ENCODE assay signal across 21 cellular contexts in genomic region chr11:17287058-17287457, GRCh38. TPM values are rescaled to one million over a fixed set of nuclear protein-coding genes. Genes with fewer than 3 reads are reported as not detected.
DNase-seq lines count a peak whose midpoint lies in the region; ATAC-seq lines count a peak whose summit lies in the region.
"Had no signal": no experiment of that assay in that cellular context is flagged by ENCODE, and none has a peak within 500 bp of the region (broad histone marks: within the 10 kb centered on the region; RNA-seq: fewer than 3 reads in every experiment).

No MANE protein-coding gene starts in this region.

- peaks cover 20% of the 10 kb centered on the region for H3K36me3 Mint-ChIP-seq in activated CD4-positive, alpha-beta T cell treated with anti-CD3 and anti-CD28 coated beads for 36 hours (ENCODE audit: low read depth)
- peaks cover 16% of the 10 kb centered on the region for H3K36me3 Mint-ChIP-seq in CD4-positive, CD25-positive, alpha-beta regulatory T cell
- H3K36me3 Mint-ChIP-seq in T-cell = peaks cover 13% of the 10 kb centered on the region
- H3K36me3 Mint-ChIP-seq in naive thymus-derived CD4-positive, alpha-beta T cell = peaks cover 0 to 40% (median 35%) of the 10 kb centered on the region in 5 donors

- H3K4me1 ChIP-seq in CD4-positive, CD25-positive, alpha-beta regulatory T cell (ENCODE audit: control insufficient read depth, insufficient read depth, low read length, poor library complexity, severe bottlenecking) = peaks cover 26% of the 10 kb centered on the region
- peaks cover 37 to 39% of the 10 kb centered on the region in 2 donors for H3K4me1 ChIP-seq in naive thymus-derived CD4-positive, alpha-beta T cell (ENCODE audit: control insufficient read depth in 2 of 2, insufficient read depth in 2 of 2, low read length in 2 of 2)

- no peak overlapping the region for H3K4me3 Mint-ChIP-seq in activated CD4-positive, alpha-beta T cell treated with anti-CD3 and anti-CD28 coated beads for 36 hours
- H3K4me3 Mint-ChIP-seq in CD4-positive, CD25-positive, alpha-beta regulatory T cell = peak overlapping the region in 2 of 4 donors; percentile 28 to 79
- H3K4me3 Mint-ChIP-seq in T-cell = peak overlapping the region in 1 of 3 donors; percentile 48
- H3K4me3 Mint-ChIP-seq in naive thymus-derived CD4-positive, alpha-beta T cell = peak overlapping the region in 9 of 10 donors; percentile 11 to 69 (median 51)
- H3K4me3 Mint-ChIP-seq: CD14-positive monocyte had no signal

- no peaks in the 10 kb centered on the region for H3K27me3 Mint-ChIP-seq in activated CD4-positive, alpha-beta T cell treated with anti-CD3 and anti-CD28 coated beads for 36 hours
- no peaks in the 10 kb centered on the region for H3K27me3 Mint-ChIP-seq in CD4-positive, CD25-positive, alpha-beta regulatory T cell
- H3K27me3 Mint-ChIP-seq in T-cell = no peaks in the 10 kb centered on the region
- H3K27me3 Mint-ChIP-seq in naive thymus-derived CD4-positive, alpha-beta T cell = no peaks in the 10 kb centered on the region

- H3K27ac ChIP-seq in CD4-positive, CD25-positive, alpha-beta regulatory T cell (ENCODE audit: insufficient read depth, low read length, poor library complexity, severe bottlenecking) = no peak overlapping the region
- H3K27ac ChIP-seq in naive thymus-derived CD4-positive, alpha-beta T cell (ENCODE audit: low read depth, low read length) = peak overlapping the region; percentile 63
- H3K27ac ChIP-seq: 22Rv1 had no signal

- no peak overlapping the region for H3K4me3 ChIP-seq in CD4-positive, CD25-positive, alpha-beta regulatory T cell (ENCODE audit: low read depth, low read length)
- H3K4me3 ChIP-seq in naive thymus-derived CD4-positive, alpha-beta T cell (ENCODE audit: low read length) = no peak overlapping the region

- H3K9me3 Mint-ChIP-seq in activated CD4-positive, alpha-beta T cell treated with anti-CD3 and anti-CD28 coated beads for 36 hours (ENCODE audit: low read depth) = no peaks in the 10 kb centered on the region
- H3K9me3 Mint-ChIP-seq in CD4-positive, CD25-positive, alpha-beta regulatory T cell = peaks cover 0 to 1% (median 0%) of the 10 kb centered on the region in 7 donors
- H3K9me3 Mint-ChIP-seq in T-cell = no peaks in the 10 kb centered on the region
- peaks cover 0 to 10% (median 0%) of the 10 kb centered on the region in 11 donors for H3K9me3 Mint-ChIP-seq in naive thymus-derived CD4-positive, alpha-beta T cell
- H3K9me3 Mint-ChIP-seq: CD14-positive monocyte had no signal

- no peaks in the 10 kb centered on the region for H3K27me3 ChIP-seq in CD4-positive, CD25-positive, alpha-beta regulatory T cell (ENCODE audit: control insufficient read depth, insufficient read depth, low read length)
- no peaks in the 10 kb centered on the region for H3K27me3 ChIP-seq in naive thymus-derived CD4-positive, alpha-beta T cell (ENCODE audit: control insufficient read depth in 2 of 2, insufficient read depth in 2 of 2, low read length in 2 of 2)

- no peaks in the 10 kb centered on the region for H3K36me3 ChIP-seq in CD4-positive, CD25-positive, alpha-beta regulatory T cell (ENCODE audit: control insufficient read depth, insufficient read depth, low read length)
- H3K36me3 ChIP-seq in naive thymus-derived CD4-positive, alpha-beta T cell (ENCODE audit: control insufficient read depth in 2 of 3, insufficient read depth in 3 of 3, low read length in 3 of 3) = peaks cover 0 to 6% (median 3%) of the 10 kb centered on the region in 3 experiments

- H3K4me1 Mint-ChIP-seq in activated CD4-positive, alpha-beta T cell treated with anti-CD3 and anti-CD28 coated beads for 36 hours = peaks cover 40% of the 10 kb centered on the region
- H3K4me1 Mint-ChIP-seq in CD4-positive, CD25-positive, alpha-beta regulatory T cell = peaks cover 22 to 59% (median 30%) of the 10 kb centered on the region in 4 donors
- H3K4me1 Mint-ChIP-seq in T-cell = peaks cover 53 to 59% (median 57%) of the 10 kb centered on the region in 3 donors
- H3K4me1 Mint-ChIP-seq in naive thymus-derived CD4-positive, alpha-beta T cell = peaks cover 33 to 73% (median 56%) of the 10 kb centered on the region in 7 donors

- no peaks in the 10 kb centered on the region for H3K9me3 ChIP-seq in CD4-positive, CD25-positive, alpha-beta regulatory T cell (ENCODE audit: control insufficient read depth in 2 of 2, low read length in 2 of 2)
- no peaks in the 10 kb centered on the region for H3K9me3 ChIP-seq in naive thymus-derived CD4-positive, alpha-beta T cell (ENCODE audit: control insufficient read depth in 2 of 3, low read length in 3 of 3)

- ATAC-seq in activated CD4-positive, alpha-beta T cell treated with anti-CD3 and anti-CD28 coated beads for 36 hours = no peak
- no peak for ATAC-seq in CD4-positive, CD25-positive, alpha-beta regulatory T cell (ENCODE audit: low read depth in 2 of 2)
- ATAC-seq in T-cell (replicated peaks in 1 of 4) (no peak), HG02588 (IDR thresholded peaks at IDR 0.05; ENCODE audit: unreplicated experiment) (no peak)
- ATAC-seq in naive thymus-derived CD4-positive, alpha-beta T cell = no peak
- ATAC-seq: PC-3 had no signal

- POLR2A ChIA-PET in activated CD4-positive, alpha-beta T cell treated with anti-CD3 and anti-CD28 coated beads for 36 hours (lab: Charles Lee) = no interaction called here
- POLR2A ChIA-PET in T-cell (lab: Charles Lee) = interaction anchor here (0.5 to 0.7 kb wide), 2 partner anchors 42 to 104 kb away, joined by 5 to 7 read pairs; no protein-coding TSS in a partner anchor
- POLR2A ChIA-PET in naive thymus-derived CD4-positive, alpha-beta T cell (lab: Charles Lee) = interaction anchor here (0.9 to 6.8 kb wide), 2 partner anchors 10 to 209 kb away, joined by 4 to 81 read pairs; partner anchors contain the start of genes NUCB2 and RPS13

- no peak for DNase-seq in activated CD4-positive, alpha-beta T cell treated with anti-CD3 and anti-CD28 coated beads for 36 hours
- DNase-seq in activated CD4-positive, alpha-beta T cell treated with anti-CD3 and anti-CD28 coated beads, Interleukin-2, amount 50 U/mL, for 4 hours = no peak
- peak in 1 of 3 donors; percentile 9 for DNase-seq in CD4-positive, CD25-positive, alpha-beta regulatory T cell
- DNase-seq in T-cell (peak in 8 of 34 experiments; percentile 11 to 38 (median 17)), OCI-M2 (lab: John Stamatoyannopoulos, UW; ENCODE audit: unreplicated experiment) (no peak), NCI-H146 (lab: John Stamatoyannopoulos, UW) (no peak)
- peak in 1 of 9 donors; percentile 7 for DNase-seq in naive thymus-derived CD4-positive, alpha-beta T cell
- DNase-seq: DMS79, KBM-7, NCI-H1105 treated with DMSO at 0.1 percent for 48 hours, NCI-H187, NCI-H2107, NCI-H2227 treated with DMSO at 0.1 percent for 48 hours, NCI-H510A treated with DMSO at 0.1 percent for 48 hours, NCI-H82, PC-3, RPMI8226, SHP77 treated with DMSO at 0.1 percent for 48 hours had no signal

- CTCF ChIA-PET in activated CD4-positive, alpha-beta T cell treated with anti-CD3 and anti-CD28 coated beads for 36 hours (lab: Charles Lee) = interaction anchor here (1.2 kb wide), 1 partner anchor 57 kb away, joined by 3 read pairs; no protein-coding TSS in a partner anchor
- CTCF ChIA-PET in T-cell (lab: Charles Lee) = interaction anchor here in 1 of 2 donors (0.6 to 1.9 kb wide), 3 partner anchors 10 to 107 kb away, joined by 6 to 9 read pairs (median 6); partner anchors contain the start of gene NUCB2
- CTCF ChIA-PET in naive thymus-derived CD4-positive, alpha-beta T cell (lab: Charles Lee) = no interaction called here

- H3K27ac Mint-ChIP-seq in activated CD4-positive, alpha-beta T cell treated with anti-CD3 and anti-CD28 coated beads for 36 hours = peak overlapping the region; percentile 33
- peak overlapping the region in 2 of 3 donors; percentile 38 to 79 for H3K27ac Mint-ChIP-seq in CD4-positive, CD25-positive, alpha-beta regulatory T cell
- H3K27ac Mint-ChIP-seq in T-cell = peak overlapping the region; percentile 50 to 55
- peak overlapping the region; percentile 52 to 94 (median 88) for H3K27ac Mint-ChIP-seq in naive thymus-derived CD4-positive, alpha-beta T cell

- intact Hi-C loops in activated CD4-positive, alpha-beta T cell treated with anti-CD3 and anti-CD28 coated beads for 36 hours (cut with DNase I, micrococcal nuclease) = no loop called here
- intact Hi-C loops in naive thymus-derived CD4-positive, alpha-beta T cell (cut with micrococcal nuclease) = loop anchor here in 1 of 2 donors (2.0 to 5.0 kb wide), 2 partner anchors 35 to 56 kb away; no protein-coding TSS in a partner anchor

RNA-seq across cellular contexts. Expression of gene NUCB2, which starts 10.5 kb away (rescaled TPM):
- total RNA-seq in activated CD4-positive, alpha-beta T cell treated with anti-CD3 and anti-CD28 coated beads for 36 hours = 10 to 100 TPM; 45.0 to 59.9 TPM
- total RNA-seq in CD4-positive, CD25-positive, alpha-beta regulatory T cell = 34.7 TPM
- 10 to 100 TPM; 58.7 to 88.2 (median 74.2) TPM for polyA plus RNA-seq in CD4-positive, CD25-positive, alpha-beta regulatory T cell
- total RNA-seq in T-cell = 100 to 1,000 TPM in 1 of 5 donors, 10 to 100 TPM in 4; 43.6 to 119 (median 67.0) TPM
- total RNA-seq in naive thymus-derived CD4-positive, alpha-beta T cell = 100 to 1,000 TPM in 4 of 5 experiments, 10 to 100 TPM in 1; 72.0 to 171 (median 145) TPM
- polyA plus RNA-seq in naive thymus-derived CD4-positive, alpha-beta T cell = 100 to 1,000 TPM; 280 to 359 TPM

Comparison
In these comparisons a context has a peak if more than half of its experiments do, and no peak if none do; other contexts are left out.
1. H3K27ac Mint-ChIP-seq: peak in every context shown above with its lines; median percentile 88 in naive thymus-derived CD4-positive, alpha-beta T cell; 58 in CD4-positive, CD25-positive, alpha-beta regulatory T cell; 52 in T-cell; 33 in activated CD4-positive, alpha-beta T cell treated with anti-CD3 and anti-CD28 coated beads for 36 hours.